8 cellular contexts compared by ENCODE assay signal in the genomic region with DNA sequence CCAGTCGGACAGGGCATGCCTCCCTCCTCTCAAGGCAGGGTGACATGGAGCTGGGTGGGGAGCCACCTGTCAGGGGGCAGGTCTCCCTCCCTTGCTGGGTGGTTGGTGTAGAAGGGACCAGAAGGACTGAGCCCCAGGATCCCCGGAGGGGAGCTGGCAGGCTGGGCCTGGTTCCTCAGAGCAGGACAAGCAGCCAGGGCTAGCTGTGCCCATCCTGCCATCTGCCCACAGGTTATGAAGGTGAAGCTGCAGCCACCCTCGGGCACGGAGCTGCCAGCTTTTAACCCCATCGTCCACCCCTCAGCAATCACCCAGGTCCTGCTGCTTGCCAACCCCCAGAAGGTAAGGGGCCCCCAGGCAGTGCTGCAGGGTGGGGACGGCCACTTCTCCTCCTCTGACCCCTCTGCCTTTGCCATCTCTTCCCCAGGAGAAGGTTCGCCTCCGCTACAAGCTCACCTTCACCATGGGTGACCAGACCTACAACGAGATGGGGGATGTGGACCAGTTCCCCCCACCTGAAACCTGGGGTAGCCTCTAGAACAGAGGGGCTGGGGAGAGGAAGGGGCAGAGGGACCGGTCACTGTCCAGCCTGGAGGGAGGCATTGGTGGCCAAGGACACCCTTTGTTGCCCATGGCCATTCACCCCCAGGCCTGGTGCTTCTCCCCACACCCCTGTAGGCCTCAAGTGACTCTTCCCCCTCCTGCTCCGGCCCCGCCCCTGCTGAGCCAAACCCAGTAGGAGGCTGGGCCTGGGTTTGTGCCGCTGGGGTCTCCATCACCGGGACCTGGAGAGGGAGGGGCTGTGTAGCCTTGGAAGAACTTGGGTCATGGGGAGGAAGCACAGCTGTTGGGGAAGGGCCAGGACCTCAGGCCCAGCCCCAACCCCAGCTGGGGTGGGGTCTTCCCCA. TPM values are rescaled to one million over a fixed set of nuclear protein-coding genes. Genes with fewer than 3 reads are reported as not detected.
A peak's percentile ranks its signal among the peaks of the same experiment; 100 is the strongest.
DNase-seq lines count a peak whose midpoint lies in the region; ATAC-seq and TF ChIP-seq lines count a peak whose summit lies in the region.

No MANE protein-coding gene starts in this region.

- H3K9me3 ChIP-seq in colonic mucosa, result no peaks in the 10 kb centered on the region
- no peaks in the 10 kb centered on the region for H3K9me3 ChIP-seq in skeletal muscle tissue (ENCODE audit: control insufficient read depth in 3 of 3, low read length in 3 of 3)

- H3K4me3 ChIP-seq in colonic mucosa (no peak overlapping the region), skeletal muscle tissue (ENCODE audit: low read length in 3 of 3) (no peak overlapping the region)

- intact Hi-C loops in colonic mucosa (cut with DNase I), result no loop called here

- H3K4me1 ChIP-seq in colonic mucosa, result peaks cover 29% of the 10 kb centered on the region
- peaks cover 21 to 44% (median 36%) of the 10 kb centered on the region in 3 donors for H3K4me1 ChIP-seq in skeletal muscle tissue (ENCODE audit: control insufficient read depth in 3 of 3, insufficient read depth in 3 of 3, low read length in 3 of 3)

- H3K9ac ChIP-seq in colonic mucosa (ENCODE audit: low read depth in 2 of 2, low read length in 2 of 2) (peak overlapping the region; percentile 26 to 62), skeletal muscle tissue (ENCODE audit: low read depth in 1 of 3, low read length in 3 of 3) (peak overlapping the region in 2 of 3 donors; percentile 11 to 45)

- H3K36me3 ChIP-seq in colonic mucosa (no peaks in the 10 kb centered on the region), skeletal muscle tissue (ENCODE audit: control insufficient read depth in 3 of 3, insufficient read depth in 3 of 3, low read length in 3 of 3) (peaks cover 14 to 31% (median 19%) of the 10 kb centered on the region in 3 donors)

- TF ChIP-seq CTCF in colonic mucosa (IDR thresholded peaks at IDR 0.05), result no peak

- H3K27me3 ChIP-seq in colonic mucosa (no peaks in the 10 kb centered on the region), skeletal muscle tissue (ENCODE audit: control insufficient read depth in 3 of 3, insufficient read depth in 3 of 3, low read length in 3 of 3) (no peaks in the 10 kb centered on the region)

- ATAC-seq in GM18868 (IDR thresholded peaks at IDR 0.05; ENCODE audit: unreplicated experiment) (peak; percentile 14), HG03460 (IDR thresholded peaks at IDR 0.05; ENCODE audit: unreplicated experiment) (peak; percentile 3), HG02642 (IDR thresholded peaks at IDR 0.05; ENCODE audit: poor library complexity, unreplicated experiment) (no peak), GM21423 (IDR thresholded peaks at IDR 0.05; ENCODE audit: unreplicated experiment) (no peak), HG03097 (IDR thresholded peaks at IDR 0.05; ENCODE audit: low FRiP score, unreplicated experiment) (no peak)

- H3K27ac ChIP-seq in colonic mucosa (peak overlapping the region; percentile 66), skeletal muscle tissue (ENCODE audit: low read depth, low read length) (peak overlapping the region; percentile 75)

- no peak for DNase-seq in colonic mucosa
- no peak for DNase-seq in GM19240 (ENCODE audit: insufficient read length, low spot score)

RNA-seq across cellular contexts. Expression of gene SH3BP1, which starts 7.0 kb away (rescaled TPM):
- total RNA-seq in colonic mucosa (100 to 1,000 TPM in 1 of 2 donors, 10 to 100 TPM in 1; 91.8 to 125 TPM), skeletal muscle tissue (9.9 TPM)

RNA-seq across cellular contexts. Expression of gene GGA1, which starts 23.8 kb away (rescaled TPM):
- total RNA-seq in colonic mucosa (10 to 100 TPM; 45.7 to 90.2 TPM), skeletal muscle tissue (15.7 TPM)

RNA-seq across cellular contexts. Expression of gene PDXP, which starts 26.1 kb away (rescaled TPM):
- total RNA-seq in colonic mucosa (10 to 100 TPM; 24.5 to 34.0 TPM), skeletal muscle tissue (8.9 TPM)

RNA-seq across cellular contexts. Expression of gene LGALS1, which starts 43.0 kb away (rescaled TPM):
- total RNA-seq in colonic mucosa (100 to 1,000 TPM in 1 of 2 donors, 10 to 100 TPM in 1; 83.3 to 222 TPM), skeletal muscle tissue (3,417 TPM)

RNA-seq across cellular contexts. Expression of gene LGALS2, which starts 52.5 kb away (rescaled TPM):
- total RNA-seq in colonic mucosa (100 to 1,000 TPM; 118 to 160 TPM), skeletal muscle tissue (not detected)

Comparison
In these comparisons a context has a peak if more than half of its experiments do, and no peak if none do; other contexts are left out.
1. ATAC-seq: peak in GM18868 (single experiment) and HG03460 (single experiment); none in HG02642 (single experiment), GM21423 (single experiment) and HG03097 (single experiment).